In genomic region chr7:5422324-5423271, GRCh38 we compare ENCODE assay signal across 8 cellular contexts. TPM values are rescaled to one million over a fixed set of nuclear protein-coding genes. Genes with fewer than 3 reads are reported as not detected.
DNase-seq lines count a peak whose midpoint lies in the region; ATAC-seq, FAIRE-seq and TF ChIP-seq lines count a peak whose summit lies in the region.

No MANE protein-coding gene starts in this region.

- TF ChIP-seq CTCF in astrocyte of the cerebellum (IDR thresholded peaks at IDR 0.05; ENCODE audit: low read depth, low read length, missing control alignments): no peak
- no peak for TF ChIP-seq CTCF in omental fat pad (IDR thresholded peaks at IDR 0.05)

- H3K36me3 ChIP-seq in MG63: peaks cover 5% of the 10 kb centered on the region
- H3K36me3 ChIP-seq in small intestine (ENCODE audit: control insufficient read depth in 2 of 2, insufficient read depth in 2 of 2, low read length in 2 of 2): no peaks in the 10 kb centered on the region

- H3K27me3 ChIP-seq in MG63 (no peaks in the 10 kb centered on the region), small intestine (ENCODE audit: control insufficient read depth in 2 of 2, insufficient read depth in 2 of 2, low read length in 2 of 2) (no peaks in the 10 kb centered on the region)

- H3K9me3 ChIP-seq in MG63 (no peaks in the 10 kb centered on the region), iPS-18c (ENCODE audit: control insufficient read depth, insufficient read depth, low read length) (no peaks in the 10 kb centered on the region), small intestine (ENCODE audit: control insufficient read depth, low read depth) (no peaks in the 10 kb centered on the region)

- H3K4me1 ChIP-seq in small intestine (ENCODE audit: control insufficient read depth in 2 of 2, insufficient read depth in 1 of 2, low read depth in 1 of 2, low read length in 1 of 2): peaks cover 0 to 3% of the 10 kb centered on the region in 2 donors

- DNase-seq in Daoy (ENCODE audit: low read depth) (peak; percentile 46), MG63 (peak; percentile 23), astrocyte of the cerebellum (ENCODE audit: low read depth) (no peak), small intestine (peak; percentile 10), omental fat pad (ENCODE audit: low spot score) (no peak)
- no peak for DNase-seq in activated effector memory CD4-positive, alpha-beta T cell treated with anti-CD3 and anti-CD28 coated beads, Interleukin-2, amount 50 U/mL, for 16 hours

- ATAC-seq in HG03432 (IDR thresholded peaks at IDR 0.05; ENCODE audit: unreplicated experiment) (no peak), omental fat pad (ENCODE audit: low FRiP score) (no peak)

- FAIRE-seq in small intestine (lab: Jason Lieb, UNC): no peak

- H3K4me3 ChIP-seq in MG63 (peak overlapping the region; percentile 87), astrocyte of the cerebellum (ENCODE audit: low read depth, low read length) (peak overlapping the region; percentile 93), iPS-18c (ENCODE audit: insufficient read depth, low read depth, low read length) (peak overlapping the region; percentile 70), small intestine (ENCODE audit: low read depth in 1 of 2, low read length in 2 of 2) (peak overlapping the region; percentile 85 to 91)

- WGBS in small intestine, 3 donors: 0% methylated on average over 47 to 54 of the region's 54 CpGs

- H3K27ac ChIP-seq in small intestine (ENCODE audit: low read depth in 1 of 2, low read length in 1 of 2): peak overlapping the region; percentile 88 to 92

- in situ Hi-C loops in astrocyte of the cerebellum (cut with HindIII; ENCODE audit: low sequenced_read_pairs): no loop called here

RNA-seq across cellular contexts. Expression of gene TNRC18, which starts 1.0 kb away (rescaled TPM):
- 17.7 and 31.5 TPM in 2 replicates for total RNA-seq in Daoy (2014; rRNA removed; shearing (Covaris generic))
- 17.3 and 25.0 TPM in 2 replicates for total RNA-seq in MG63 (2014; rRNA removed; shearing (Covaris generic); ENCODE audit: low replicate concordance)
- polyA plus RNA-seq in small intestine: 10 to 100 TPM in 2 of 3 donors, 1 to 10 TPM in 1; 5.4 to 43.0 (median 15.4) TPM
- total RNA-seq in omental fat pad: 10 to 100 TPM; 26.0 to 62.4 (median 29.4) TPM

Comparison
In these comparisons a context has a peak if more than half of its experiments do, and no peak if none do; other contexts are left out.
1. DNase-seq: peak in Daoy (single experiment), MG63 (single experiment) and small intestine (single experiment); none in astrocyte of the cerebellum (single experiment), activated effector memory CD4-positive, alpha-beta T cell treated with anti-CD3 and anti-CD28 coated beads, Interleukin-2, amount 50 U/mL, for 16 hours (single experiment) and omental fat pad (single experiment).
2. Peak in every context shown above with its lines, with median percentiles within 50 percentile points of each other: H3K4me3 ChIP-seq.